Comparison of ENCODE assay signal across 11 cellular contexts in the genomic region with DNA sequence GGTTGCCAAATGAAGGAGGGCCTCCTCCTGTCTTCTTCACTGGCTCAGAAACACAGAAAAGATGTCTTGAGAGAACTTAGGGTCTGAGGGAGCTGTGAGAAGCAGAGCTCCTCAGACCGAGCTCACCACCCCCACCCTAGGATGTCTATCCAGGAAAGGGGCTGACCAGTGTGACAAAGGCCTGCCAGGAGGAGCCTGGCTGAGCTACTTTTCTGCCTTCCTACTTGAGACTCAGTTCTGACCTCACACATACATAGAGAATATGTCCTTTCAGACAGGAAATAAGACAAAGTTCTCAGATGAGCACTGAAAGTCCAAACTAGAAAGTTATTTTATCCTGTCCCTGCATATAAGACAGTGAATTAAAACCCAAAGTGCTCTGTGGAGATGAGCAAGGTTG.
DNase-seq lines count a peak whose midpoint lies in the region; ATAC-seq and TF ChIP-seq lines count a peak whose summit lies in the region.
"Had no signal": no experiment of that assay in that cellular context is flagged by ENCODE, and none has a peak within 500 bp of the region (broad histone marks: within the 10 kb centered on the region; RNA-seq: fewer than 3 reads in every experiment).

No MANE protein-coding gene starts in this region.

- peak; percentile 31 for ATAC-seq in GM21360 (IDR thresholded peaks at IDR 0.05; ENCODE audit: unreplicated experiment)
- ATAC-seq in HG03159 (IDR thresholded peaks at IDR 0.05; ENCODE audit: unreplicated experiment), result peak; percentile 58
- ATAC-seq: activated CD4-positive, alpha-beta T cell treated with anti-CD3 and anti-CD28 coated beads for 36 hours had no signal

- TF ChIP-seq CTCF in choroid plexus epithelial cell (conservative IDR thresholded peaks at IDR 0.05; ENCODE audit: low read depth, low read length), result no peak

- DNase-seq in CD1c-positive myeloid dendritic cell (ENCODE audit: extremely low spot score) (peak; percentile 24), choroid plexus epithelial cell (ENCODE audit: low read depth) (peak; percentile 7), SW 1271 (lab: John Stamatoyannopoulos, UW) (no peak), NCI-H2196 treated with DMSO at 0.1 percent for 48 hours (lab: John Stamatoyannopoulos, UW; ENCODE audit: unreplicated experiment) (no peak), NK-92 (lab: John Stamatoyannopoulos, UW; ENCODE audit: unreplicated experiment) (no peak), COR-L47 (lab: John Stamatoyannopoulos, UW) (no peak)
- DNase-seq: activated CD4-positive, alpha-beta T cell treated with anti-CD3 and anti-CD28 coated beads for 36 hours; activated naive CD8-positive, alpha-beta T cell treated with anti-CD3 and anti-CD28 coated beads for 36 hours had no signal

- H3K4me3 ChIP-seq in choroid plexus epithelial cell (ENCODE audit: low read depth, low read length), result no peak overlapping the region
- H3K4me3 ChIP-seq: vagina had no signal

Comparison
In these comparisons a context has a peak if more than half of its experiments do, and no peak if none do; other contexts are left out.
1. DNase-seq: peak in CD1c-positive myeloid dendritic cell (single experiment) and choroid plexus epithelial cell (single experiment); none in SW 1271 (0 of 2), NCI-H2196 treated with DMSO at 0.1 percent for 48 hours (single experiment), NK-92 (single experiment) and COR-L47 (single experiment).